In the genomic region with DNA sequence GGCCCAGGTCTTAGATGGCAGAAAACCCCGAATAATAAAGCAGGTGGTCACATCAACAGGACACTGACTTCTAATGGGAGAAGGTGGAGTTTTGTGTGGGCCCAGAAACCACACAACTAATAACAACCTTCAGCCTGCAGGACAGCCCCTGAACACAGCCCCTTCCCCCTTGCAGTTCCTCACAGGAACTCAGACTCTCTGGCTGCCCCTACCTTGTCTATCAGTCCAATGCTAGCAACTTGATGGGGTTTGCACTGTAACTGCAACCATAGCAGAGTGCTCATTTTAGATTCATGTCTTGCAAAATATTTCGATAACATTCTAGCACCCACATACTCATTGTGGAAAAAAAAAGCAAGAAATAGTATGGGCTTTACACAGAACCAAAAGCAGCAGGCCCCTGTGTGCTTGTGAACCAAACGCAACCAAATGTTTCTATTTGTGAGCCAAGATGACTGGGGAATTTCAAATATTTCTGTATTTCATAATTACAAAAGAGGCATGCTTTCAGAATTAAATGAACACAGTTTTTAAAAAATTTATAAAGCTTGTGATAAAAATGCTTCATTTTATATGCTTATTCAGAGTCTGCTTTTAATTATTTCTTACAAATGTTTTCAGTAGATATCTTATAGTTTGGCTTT, we compare ENCODE assay signal across 17 cellular contexts.
"Had no signal": no experiment of that assay in that cellular context is flagged by ENCODE, and none has a peak within 500 bp of the region (broad histone marks: within the 10 kb centered on the region; RNA-seq: fewer than 3 reads in every experiment).

No MANE protein-coding gene starts in this region.

- H3K4me1 ChIP-seq: heart right ventricle, prostate gland, right atrium auricular region, vagina had no signal

- ATAC-seq: activated naive CD4-positive, alpha-beta T cell treated with anti-CD3 and anti-CD28 coated beads, Interleukin-2, amount 50 U/mL, for 72 hours; effector memory CD8-positive, alpha-beta T cell; heart right ventricle; mucosa of descending colon; stimulated activated naive CD8-positive, alpha-beta T cell treated with anti-CD3 and anti-CD28 coated beads, Interleukin-15, Interleukin-2, amounts not matched to agents 100 U/mL and 50 U/mL, for 24 hours; T-helper 17 cell had no signal

- H3K4me3 ChIP-seq: heart right ventricle, mucosa of descending colon, prostate gland, right atrium auricular region, skin epidermis, vagina had no signal

- H3K36me3 ChIP-seq: heart right ventricle, prostate gland, right atrium auricular region, vagina had no signal

- H3K27me3 ChIP-seq: heart right ventricle, right atrium auricular region, vagina had no signal

- DNase-seq: activated CD4-positive, alpha-beta T cell treated with anti-CD3 and anti-CD28 coated beads for 1 hour; activated gamma-delta T cell; amniotic stem cell; effector memory CD8-positive, alpha-beta T cell; heart right ventricle; mucosa of descending colon; naive B cell; stimulated activated naive CD8-positive, alpha-beta T cell treated with anti-CD3 and anti-CD28 coated beads, Interleukin-15, Interleukin-2, amounts not matched to agents 100 U/mL and 50 U/mL, for 24 hours; T-helper 17 cell; trophoblast cell had no signal

- H3K9me3 ChIP-seq: heart right ventricle, mucosa of descending colon, prostate gland, right atrium auricular region, vagina had no signal

- H3K27ac ChIP-seq: epithelial cell of prostate, heart right ventricle, prostate gland, right atrium auricular region, skin epidermis, vagina, VCaP had no signal
